In the genomic region with DNA sequence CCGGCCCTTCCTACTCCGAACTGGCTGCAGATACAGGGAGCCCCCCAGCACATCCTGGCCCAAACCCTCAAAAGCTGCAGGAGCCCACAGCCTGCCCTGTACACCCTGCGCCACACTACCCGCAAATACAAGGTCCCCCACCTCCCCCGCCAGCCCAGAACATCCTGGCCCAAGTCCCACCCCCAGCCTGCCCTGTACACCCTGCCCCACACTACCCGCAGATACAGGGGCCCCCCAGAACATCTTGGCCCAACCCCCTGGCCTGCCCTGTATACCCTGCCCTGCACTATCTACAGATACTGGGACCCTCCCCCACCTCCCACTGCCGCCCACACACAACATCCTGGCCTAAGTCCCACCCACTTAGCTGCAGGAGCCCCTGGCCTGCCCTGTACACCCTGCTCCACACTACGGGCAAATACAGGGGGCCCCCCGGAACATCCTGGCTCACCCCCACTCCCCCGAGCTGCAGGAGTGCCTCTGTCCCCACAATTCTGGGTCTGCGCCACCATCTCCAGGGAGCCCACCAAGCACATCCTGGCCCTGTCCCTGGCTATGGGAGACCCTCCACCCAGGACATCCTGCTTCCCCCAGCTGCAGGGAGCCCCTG, we compare ENCODE assay signal across 9 cellular contexts. TPM values are rescaled to one million over a fixed set of nuclear protein-coding genes. Genes with fewer than 3 reads are reported as not detected.
A peak's percentile ranks its signal among the peaks of the same experiment; 100 is the strongest.
DNase-seq lines count a peak whose midpoint lies in the region; ATAC-seq, FAIRE-seq and TF ChIP-seq lines count a peak whose summit lies in the region.
"Had no signal": no experiment of that assay in that cellular context is flagged by ENCODE, and none has a peak within 500 bp of the region (broad histone marks: within the 10 kb centered on the region; RNA-seq: fewer than 3 reads in every experiment).

No MANE protein-coding gene starts in this region.

- DNase-seq in activated T-cell treated with anti-CD3 and anti-CD28 coated beads, Interleukin-2, amount 50 U/mL, for 1 hour = peak; percentile 12
- DNase-seq in activated T-cell treated with anti-CD3 and anti-CD28 coated beads for 4 hours = no peak
- DNase-seq in GM12878 (ENCODE audit: low read depth, low spot score) = no peak
- DNase-seq in left lung = peak; percentile 34 to 51
- peak; percentile 15 to 40 for DNase-seq in tibial artery
- no peak for DNase-seq in activated CD4-positive, CD25-positive, alpha-beta regulatory T cell treated with anti-CD3 and anti-CD28 coated beads, Interleukin-2, amount 50 U/mL, for 72 hours
- no peak for DNase-seq in SKM-1 (lab: John Stamatoyannopoulos, UW; ENCODE audit: unreplicated experiment)
- no peak for DNase-seq in NCI-H510A (lab: John Stamatoyannopoulos, UW)

- no peak overlapping the region for H3K9ac ChIP-seq in GM12878 (ENCODE audit: control insufficient read depth, insufficient read depth, low read length)

- in situ Hi-C loops in GM12878 (cut with MboI) = no loop called here

- BruUV-seq in GM12878 (replicated peaks; lab: Mats Ljungman, UMichigan) = no TSS peak

- no peak for TF ChIP-seq RAD21 in GM12878 (IDR thresholded peaks at IDR 0.05; ENCODE audit: insufficient read depth, low read depth, low read length)

- H3K27me3 ChIP-seq in GM12878 (replicated peaks in 1 of 2; ENCODE audit: control insufficient read depth in 2 of 2, insufficient read depth in 2 of 2, low read length in 1 of 2) = no peaks in the 10 kb centered on the region
- H3K27me3 ChIP-seq in left lung = no peaks in the 10 kb centered on the region
- no peaks in the 10 kb centered on the region for H3K27me3 ChIP-seq in tibial artery
- H3K27me3 ChIP-seq: tibial nerve had no signal

- ATAC-seq in GM12878 (no peak), left lung (no peak)

- CTCF ChIA-PET in GM12878 (lab: Yijun Ruan, JAX) = no interaction called here

- SMC1A ChIA-PET in GM12878 (lab: Charles Lee; ENCODE audit: uncharacterized antibody, unreplicated experiment) = no interaction called here

- no peak overlapping the region for H2AFZ ChIP-seq in GM12878 (ENCODE audit: control insufficient read depth, low read depth, low read length)

- peaks cover 50% of the 10 kb centered on the region for H3K79me2 ChIP-seq in GM12878 (ENCODE audit: control insufficient read depth, insufficient read depth, low read length)

- RAD21 ChIA-PET in GM12878 (lab: Charles Lee; ENCODE audit: unreplicated experiment) = no interaction called here

- H4K20me1 ChIP-seq in GM12878 (ENCODE audit: control insufficient read depth, insufficient read depth) = peaks cover 5% of the 10 kb centered on the region

- no peak for TF ChIP-seq EP300 in GM12878 (IDR thresholded peaks at IDR 0.05; ENCODE audit: borderline replicate concordance in 1 of 2, control insufficient read depth in 1 of 2, low read depth in 2 of 2, low read length in 2 of 2)

- WGBS in GM12878 (ENCODE audit: insufficient coverage, insufficient replicate concordance, low lambda C conversion rate, missing lambda C conversion rate) = 89% methylated on average over 8 of the region's 11 CpGs

- no peaks in the 10 kb centered on the region for H3K9me3 ChIP-seq in GM12878 (replicated peaks; ENCODE audit: control insufficient read depth, insufficient read depth, low read length)
- no peaks in the 10 kb centered on the region for H3K9me3 ChIP-seq in left lung
- no peaks in the 10 kb centered on the region for H3K9me3 ChIP-seq in tibial artery
- H3K9me3 ChIP-seq: tibial nerve had no signal

- TF ChIP-seq CTCF in GM12878 (IDR thresholded peaks at IDR 0.05 in 2 of 3, conservative IDR thresholded peaks at IDR 0.05 in 1 of 3; ENCODE audit: control insufficient read depth in 2 of 3, extremely low read depth in 1 of 3, insufficient read depth in 1 of 3, low read depth in 3 of 3, low read length in 3 of 3) (no peak), left lung (IDR thresholded peaks at IDR 0.05) (no peak), tibial artery (IDR thresholded peaks at IDR 0.05) (no peak)

- H3K36me3 ChIP-seq in GM12878 (ENCODE audit: control insufficient read depth in 2 of 2, insufficient read depth in 2 of 2, low read length in 1 of 2) = peaks cover 25 to 41% of the 10 kb centered on the region in 2 experiments
- peaks cover 0 to 56% of the 10 kb centered on the region in 2 donors for H3K36me3 ChIP-seq in left lung
- H3K36me3 ChIP-seq in tibial artery = peaks cover 12 to 73% (median 30%) of the 10 kb centered on the region in 3 donors

- no peak overlapping the region for H3K4me3 ChIP-seq in GM12878
- H3K4me3 ChIP-seq in left lung = no peak overlapping the region
- H3K4me3 ChIP-seq in tibial artery = no peak overlapping the region
- H3K4me3 ChIP-seq: tibial nerve had no signal

- FAIRE-seq in GM12878 (lab: Jason Lieb, UNC) = no peak

- intact Hi-C loops in GM12878 (cut with micrococcal nuclease; ENCODE audit: unreplicated experiment) (no loop called here), left lung (cut with DNase I) (no loop called here), tibial artery (cut with DNase I; ENCODE audit: low total_unique reads) (loop anchor here (10.0 kb wide), 1 partner anchor 171 kb away; a partner anchor contains a TSS)

- no peak overlapping the region for H3K27ac ChIP-seq in GM12878 (ENCODE audit: control insufficient read depth, insufficient read depth)
- H3K27ac ChIP-seq in left lung = peak overlapping the region; percentile 59 to 74
- H3K27ac ChIP-seq in tibial artery = no peak overlapping the region
- H3K27ac ChIP-seq: tibial nerve had no signal

- POLR2A ChIA-PET in GM12878 (lab: Charles Lee) = interaction anchor here (0.5 kb wide), 1 partner anchor 111 kb away, joined by 3 read pairs; no protein-coding TSS in a partner anchor

- TF ChIP-seq POLR2A in GM12878 (IDR thresholded peaks at IDR 0.05; ENCODE audit: low read depth, low read length) = peak; percentile 52

- H3K4me2 ChIP-seq in GM12878 (ENCODE audit: control insufficient read depth, insufficient read depth) = no peak overlapping the region

- H3K4me1 ChIP-seq in GM12878 (ENCODE audit: control insufficient read depth, insufficient read depth, low read length) = peaks cover 4% of the 10 kb centered on the region
- peaks cover 20 to 55% of the 10 kb centered on the region in 2 donors for H3K4me1 ChIP-seq in left lung
- peaks cover 0 to 7% (median 0%) of the 10 kb centered on the region in 4 donors for H3K4me1 ChIP-seq in tibial artery

TF ChIP-seq in GM12878, 131 proteins besides CTCF, POLR2A, EP300 and RAD21:
- TF ChIP-seq POLR2AphosphoS5 (IDR thresholded peaks at IDR 0.05; ENCODE audit: low read length) = no peak
- TF ChIP-seq HDAC2 (IDR thresholded peaks at IDR 0.05) = no peak
- TF ChIP-seq HDAC6 (IDR thresholded peaks at IDR 0.05; ENCODE audit: unreplicated experiment) = no peak
- no peak for TF ChIP-seq KDM1A (IDR thresholded peaks at IDR 0.05; ENCODE audit: borderline replicate concordance)
- TF ChIP-seq BACH1 (IDR thresholded peaks at IDR 0.05; ENCODE audit: borderline replicate concordance) = no peak
- TF ChIP-seq, protein P1, sequence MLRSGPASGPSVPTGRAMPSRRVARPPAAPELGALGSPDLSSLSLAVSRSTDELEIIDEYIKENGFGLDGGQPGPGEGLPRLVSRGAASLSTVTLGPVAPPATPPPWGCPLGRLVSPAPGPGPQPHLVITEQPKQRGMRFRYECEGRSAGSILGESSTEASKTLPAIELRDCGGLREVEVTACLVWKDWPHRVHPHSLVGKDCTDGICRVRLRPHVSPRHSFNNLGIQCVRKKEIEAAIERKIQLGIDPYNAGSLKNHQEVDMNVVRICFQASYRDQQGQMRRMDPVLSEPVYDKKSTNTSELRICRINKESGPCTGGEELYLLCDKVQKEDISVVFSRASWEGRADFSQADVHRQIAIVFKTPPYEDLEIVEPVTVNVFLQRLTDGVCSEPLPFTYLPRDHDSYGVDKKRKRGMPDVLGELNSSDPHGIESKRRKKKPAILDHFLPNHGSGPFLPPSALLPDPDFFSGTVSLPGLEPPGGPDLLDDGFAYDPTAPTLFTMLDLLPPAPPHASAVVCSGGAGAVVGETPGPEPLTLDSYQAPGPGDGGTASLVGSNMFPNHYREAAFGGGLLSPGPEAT (IDR thresholded peaks at IDR 0.05; ENCODE audit: low read depth) = no peak

RNA-seq across cellular contexts. Expression of a gene that starts 8.3 kb away (rescaled TPM):
- 365 and 373 TPM in 2 replicates for total RNA-seq in GM12878 (2013; cell fraction: nucleolus; rRNA removed)
- total RNA-seq in GM12878 (2014; rRNA removed) (67.6 and 74.7 TPM in 2 replicates), GM12878 (2014; rRNA removed; fragmentation: Illumina TruSeq; extraction: Trizol) (58.9 and 59.4 TPM in 2 replicates), GM12878 (2021) (109 TPM in 2 replicates), left lung (100 to 1,000 TPM; 458 to 751 TPM)
- polyA plus RNA-seq in GM12878 (2011; ENCODE audit: low read depth) = 26.1 TPM
- polyA plus RNA-seq in GM12878 (2011; rRNA removed) (63.6 and 70.6 TPM in 2 replicates), GM12878 (2014; fragmentation: Illumina TruSeq; extraction: Trizol) (84.5 and 93.5 TPM in 2 replicates), GM12878 (2014; fragmentation: Nextera tagmentation; extraction: Ambion mirVana) (1 to 10 TPM; 2.3 to 7.0 TPM), GM12878 (2014; rRNA removed) (94.1 and 94.8 TPM in 2 replicates), GM12878 (2016; fragmentation: Nextera tagmentation; extraction: Ambion mirVana) (10 to 100 TPM; 60.2 to 82.4 TPM)
- 70.3 and 92.5 TPM in 2 replicates for polyA plus RNA-seq in GM12878 (2011; cell fraction: cytosol; rRNA removed)
- polyA plus RNA-seq in GM12878 (2011; cell fraction: nucleus; rRNA removed) = 197 and 246 TPM in 2 replicates
- 41.3 and 58.7 TPM in 2 replicates for polyA plus RNA-seq in GM12878 (2012)
- 43.1 and 54.4 TPM in 2 replicates for polyA minus RNA-seq in GM12878 (2011; rRNA and poly(A)+ RNA removed)
- 25.0 and 34.6 TPM in 2 replicates for polyA minus RNA-seq in GM12878 (2011; cell fraction: cytosol; rRNA and poly(A)+ RNA removed)
- 71.8 and 93.6 TPM in 2 replicates for polyA minus RNA-seq in GM12878 (2011; cell fraction: nucleus; rRNA and poly(A)+ RNA removed)

Comparison
In these comparisons a context has a peak if more than half of its experiments do, and no peak if none do; other contexts are left out.
1. DNase-seq: peak in activated T-cell treated with anti-CD3 and anti-CD28 coated beads, Interleukin-2, amount 50 U/mL, for 1 hour (single experiment), left lung (2 of 2) and tibial artery (2 of 2); none in activated T-cell treated with anti-CD3 and anti-CD28 coated beads for 4 hours (single experiment), GM12878 (single experiment), activated CD4-positive, CD25-positive, alpha-beta regulatory T cell treated with anti-CD3 and anti-CD28 coated beads, Interleukin-2, amount 50 U/mL, for 72 hours (single experiment), SKM-1 (single experiment) and NCI-H510A (single experiment).
2. H3K27ac ChIP-seq: peak in left lung (2 of 2); none in GM12878 (single experiment) and tibial artery (0 of 2).